Comparison of ENCODE assay signal across 8 cellular contexts in the genomic region with DNA sequence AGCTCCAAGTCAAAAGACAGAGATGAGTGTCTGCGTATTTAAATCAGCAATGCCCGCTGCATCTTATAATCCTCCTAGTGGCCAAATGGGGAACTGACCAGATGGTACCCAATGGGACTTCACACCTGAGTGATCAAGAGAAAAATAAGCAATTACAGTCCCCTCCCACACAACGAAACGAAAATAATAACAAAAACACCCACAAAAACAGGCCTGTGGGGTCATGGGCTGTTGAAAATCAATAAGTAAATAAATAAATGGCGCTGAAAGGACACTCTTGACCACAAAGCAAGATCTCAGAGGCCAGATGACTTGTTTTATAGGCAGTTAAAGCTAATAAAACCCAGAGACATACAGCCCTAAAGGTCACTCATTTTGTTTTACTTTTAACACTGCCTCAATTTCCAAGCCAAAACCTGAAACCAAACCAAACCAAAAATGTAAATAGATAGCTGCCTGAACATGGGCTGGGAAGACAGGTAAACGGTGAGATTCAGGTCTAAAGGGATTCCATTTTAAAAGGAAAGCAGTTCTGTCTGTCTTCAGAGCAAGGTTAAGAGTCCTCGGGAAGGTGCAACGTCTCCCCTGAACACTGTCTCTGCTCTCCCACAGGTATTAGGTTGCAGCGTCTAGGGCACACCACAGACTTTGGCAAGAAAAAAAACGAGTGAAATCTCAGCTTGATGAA. TPM values are rescaled to one million over a fixed set of nuclear protein-coding genes. Genes with fewer than 3 reads are reported as not detected.
A peak's percentile ranks its signal among the peaks of the same experiment; 100 is the strongest.
DNase-seq lines count a peak whose midpoint lies in the region; ATAC-seq, FAIRE-seq and TF ChIP-seq lines count a peak whose summit lies in the region.

No MANE protein-coding gene starts in this region.

- H3K36me3 ChIP-seq in pancreas = peaks cover 0 to 10% (median 0%) of the 10 kb centered on the region in 3 donors

- peaks cover 26% of the 10 kb centered on the region for H3K27me3 Mint-ChIP-seq in activated naive CD8-positive, alpha-beta T cell treated with anti-CD3 and anti-CD28 coated beads, Interleukin-2, amount 10 ng/mL, durations not matched to agents 7 days and 5 days

- H3K4me1 ChIP-seq in pancreas = peaks cover 0 to 10% (median 0%) of the 10 kb centered on the region in 3 donors

- H3K4me3 ChIP-seq in pancreas = peak overlapping the region; percentile 79 to 98 (median 90)

- H3K27ac ChIP-seq in pancreas = peak overlapping the region; percentile 66 to 88 (median 84)

- peaks cover 14% of the 10 kb centered on the region for H3K36me3 Mint-ChIP-seq in activated naive CD8-positive, alpha-beta T cell treated with anti-CD3 and anti-CD28 coated beads, Interleukin-2, amount 10 ng/mL, durations not matched to agents 7 days and 5 days

- intact Hi-C loops in head of caudate nucleus (cut with DNase I) = loop anchor here (5.0 to 10.0 kb wide), 2 partner anchors 75 to 212 kb away; a partner anchor contains a TSS
- intact Hi-C loops in pancreas (cut with DNase I) = no loop called here

- H3K27me3 ChIP-seq in pancreas = no peaks in the 10 kb centered on the region

- no peaks in the 10 kb centered on the region for H3K9me3 ChIP-seq in pancreas

- H3K9me3 Mint-ChIP-seq in activated naive CD8-positive, alpha-beta T cell treated with anti-CD3 and anti-CD28 coated beads, Interleukin-2, amount 10 ng/mL, durations not matched to agents 7 days and 5 days = no peaks in the 10 kb centered on the region

- ATAC-seq in GM21619 (IDR thresholded peaks at IDR 0.05; ENCODE audit: unreplicated experiment) (peak; percentile 39), pancreas (peak; percentile 54 to 81 (median 68))
- peak; percentile 37 for ATAC-seq in activated naive CD8-positive, alpha-beta T cell treated with anti-CD3 and anti-CD28 coated beads, Interleukin-2, amount 10 ng/mL, durations not matched to agents 7 days and 5 days (ENCODE audit: low read depth)

- POLR2A ChIA-PET in activated naive CD8-positive, alpha-beta T cell treated with anti-CD3 and anti-CD28 coated beads, Interleukin-2, amount 10 ng/mL, durations not matched to agents 7 days and 5 days (lab: Charles Lee) = interaction anchor here (0.6 to 5.5 kb wide), 8 partner anchors 9 to 74 kb away, joined by 4 to 79 read pairs (median 12); a partner anchor contains a TSS

- WGBS in pancreas, 2 donors = 2 to 3% methylated on average over 10 of the region's 10 CpGs

- H3K27ac Mint-ChIP-seq in activated naive CD8-positive, alpha-beta T cell treated with anti-CD3 and anti-CD28 coated beads, Interleukin-2, amount 10 ng/mL, durations not matched to agents 7 days and 5 days = peak overlapping the region; percentile 59

- DNase-seq in DMS 273 treated with DMSO at 0.1 percent for 48 hours (lab: John Stamatoyannopoulos, UW) = peak; percentile 53
- DNase-seq in SKM-1 (lab: John Stamatoyannopoulos, UW; ENCODE audit: unreplicated experiment) = peak; percentile 23
- DNase-seq in activated naive CD8-positive, alpha-beta T cell treated with anti-CD3 and anti-CD28 coated beads, Interleukin-2, amount 10 ng/mL, durations not matched to agents 7 days and 5 days = no peak
- peak in 36 of 42 donors; percentile 34 to 89 (median 58) for DNase-seq in head of caudate nucleus
- DNase-seq in pancreas = peak in 3 of 6 donors; percentile 48 to 71 (median 60)
- DNase-seq in ureter (ENCODE audit: low spot score) = peak; percentile 82

- TF ChIP-seq CTCF in LNCAP (IDR thresholded peaks at IDR 0.05) (peak; percentile 81), pancreas (IDR thresholded peaks at IDR 0.05) (peak; percentile 76 to 93 (median 88))

- FAIRE-seq in pancreas (lab: Jason Lieb, UNC) = no peak

- peak overlapping the region; percentile 82 for H3K4me3 Mint-ChIP-seq in activated naive CD8-positive, alpha-beta T cell treated with anti-CD3 and anti-CD28 coated beads, Interleukin-2, amount 10 ng/mL, durations not matched to agents 7 days and 5 days

- H3K4me1 Mint-ChIP-seq in activated naive CD8-positive, alpha-beta T cell treated with anti-CD3 and anti-CD28 coated beads, Interleukin-2, amount 10 ng/mL, durations not matched to agents 7 days and 5 days = peaks cover 41% of the 10 kb centered on the region

RNA-seq across cellular contexts. Expression of a gene that starts 1.3 kb away (rescaled TPM):
- total RNA-seq in activated naive CD8-positive, alpha-beta T cell treated with anti-CD3 and anti-CD28 coated beads, Interleukin-2, amount 10 ng/mL, durations not matched to agents 7 days and 5 days = 1 to 10 TPM; 5.7 to 8.0 TPM
- total RNA-seq in pancreas (1 to 10 TPM; 3.0 to 4.5 (median 3.9) TPM), ureter (5.7 TPM)
- polyA plus RNA-seq in pancreas = 10 to 100 TPM in 1 of 2 donors, 1 to 10 TPM in 1; 6.1 to 12.6 TPM

RNA-seq across cellular contexts. Expression of a gene that starts 12.7 kb away (rescaled TPM):
- 100 to 1,000 TPM; 228 to 248 TPM for total RNA-seq in activated naive CD8-positive, alpha-beta T cell treated with anti-CD3 and anti-CD28 coated beads, Interleukin-2, amount 10 ng/mL, durations not matched to agents 7 days and 5 days
- total RNA-seq in pancreas (100 to 1,000 TPM in 1 of 6 donors, 10 to 100 TPM in 5; 56.1 to 115 (median 69.4) TPM), ureter (176 TPM)
- polyA plus RNA-seq in pancreas = 100 to 1,000 TPM in 1 of 2 donors, 10 to 100 TPM in 1; 57.1 to 121 TPM

RNA-seq across cellular contexts. Expression of a gene that starts 36.9 kb away (rescaled TPM):
- 10 to 100 TPM; 27.8 to 28.3 TPM for total RNA-seq in activated naive CD8-positive, alpha-beta T cell treated with anti-CD3 and anti-CD28 coated beads, Interleukin-2, amount 10 ng/mL, durations not matched to agents 7 days and 5 days
- total RNA-seq in pancreas = 10 to 100 TPM; 10.2 to 17.4 (median 12.4) TPM
- 1 to 10 TPM; 5.5 to 6.2 TPM for polyA plus RNA-seq in pancreas
- total RNA-seq in ureter = 28.5 TPM
